14 cellular contexts compared by ENCODE assay signal in the genomic region with DNA sequence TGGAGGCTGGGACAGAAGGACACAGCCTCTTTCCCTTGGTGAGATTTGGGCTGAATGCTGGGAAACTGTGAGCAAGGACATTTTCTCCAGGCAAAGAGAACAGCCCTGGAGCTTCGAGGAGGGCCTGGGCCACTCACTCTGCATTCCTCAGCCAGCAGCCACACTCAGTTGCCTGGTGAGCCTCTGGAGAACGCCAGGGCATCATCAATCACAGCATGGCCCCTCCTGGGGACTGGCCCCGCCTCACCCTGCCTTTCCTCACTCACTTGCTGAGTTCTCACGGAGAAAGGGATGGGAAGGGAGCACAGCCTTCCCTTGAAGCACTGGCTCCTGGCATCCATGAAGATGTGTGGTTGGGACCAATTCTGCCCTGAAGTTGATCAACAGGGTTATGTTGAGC. TPM values are rescaled to one million over a fixed set of nuclear protein-coding genes. Genes with fewer than 3 reads are reported as not detected.
A peak's percentile ranks its signal among the peaks of the same experiment; 100 is the strongest.
DNase-seq lines count a peak whose midpoint lies in the region; ATAC-seq and TF ChIP-seq lines count a peak whose summit lies in the region.
"Had no signal": no experiment of that assay in that cellular context is flagged by ENCODE, and none has a peak within 500 bp of the region (broad histone marks: within the 10 kb centered on the region; RNA-seq: fewer than 3 reads in every experiment).

No MANE protein-coding gene starts in this region.

- no peaks in the 10 kb centered on the region for H3K36me3 Mint-ChIP-seq in GM23338 (ENCODE audit: low read depth)
- no peaks in the 10 kb centered on the region for H3K36me3 Mint-ChIP-seq in immature natural killer cell

- no peaks in the 10 kb centered on the region for H3K9me2 ChIP-seq in GM23338 (ENCODE audit: insufficient read depth)

- H3K4me3 ChIP-seq in GM23338 (no peak overlapping the region), ectodermal cell (ENCODE audit: insufficient read depth, low read depth, low read length) (no peak overlapping the region), mesodermal cell (ENCODE audit: extremely low read depth, insufficient read depth, low read length, poor library complexity, severe bottlenecking) (no peak overlapping the region), thoracic aorta (no peak overlapping the region)

- H3K4me1 Mint-ChIP-seq in GM23338 (peaks cover 16% of the 10 kb centered on the region), immature natural killer cell (no peaks in the 10 kb centered on the region)

- no peaks in the 10 kb centered on the region for H3K27me3 ChIP-seq in GM23338 (ENCODE audit: insufficient read depth)
- no peaks in the 10 kb centered on the region for H3K27me3 ChIP-seq in ectodermal cell (ENCODE audit: control insufficient read depth, insufficient read depth, low read length, poor library complexity, severe bottlenecking)
- H3K27me3 ChIP-seq in thoracic aorta (replicated peaks; ENCODE audit: insufficient read depth): no peaks in the 10 kb centered on the region

- no peak for DNase-seq in GM23338 (ENCODE audit: low spot score)
- no peak for DNase-seq in thoracic aorta (ENCODE audit: low spot score)
- no peak for DNase-seq in G401 (ENCODE audit: low spot score)
- no peak for DNase-seq in immature natural killer cell
- DNase-seq: AML-193; CD4-positive, alpha-beta T cell; NCI-H1048; NCI-H2081 treated with DMSO at 0.1 percent for 48 hours; NCI-H510A had no signal

- H3K4me2 ChIP-seq in GM23338: no peak overlapping the region

- TF ChIP-seq CTCF in GM23338 (conservative IDR thresholded peaks at IDR 0.05; ENCODE audit: low read depth in 2 of 2) (no peak), thoracic aorta (IDR thresholded peaks at IDR 0.05) (no peak)

- H3K4me3 Mint-ChIP-seq in GM23338: no peak overlapping the region
- H3K4me3 Mint-ChIP-seq in immature natural killer cell: no peak overlapping the region
- H3K4me3 Mint-ChIP-seq: CD4-positive, alpha-beta T cell had no signal

- H2AFZ ChIP-seq in GM23338: no peak overlapping the region

- H3K36me3 ChIP-seq in GM23338 (ENCODE audit: insufficient read depth) (no peaks in the 10 kb centered on the region), ectodermal cell (ENCODE audit: control insufficient read depth, insufficient read depth, low read length) (no peaks in the 10 kb centered on the region), mesodermal cell (ENCODE audit: control insufficient read depth, insufficient read depth, low read length) (no peaks in the 10 kb centered on the region), thoracic aorta (no peaks in the 10 kb centered on the region)

- no peak overlapping the region for H3K27ac ChIP-seq in GM23338 (ENCODE audit: low read depth)
- H3K27ac ChIP-seq in ectodermal cell (ENCODE audit: insufficient read depth, low read depth, low read length, poor library complexity, severe bottlenecking): peak overlapping the region; percentile 50
- peak overlapping the region; percentile 10 for H3K27ac ChIP-seq in mesodermal cell (ENCODE audit: low read depth, low read length, severe bottlenecking)
- H3K27ac ChIP-seq in thoracic aorta: peak overlapping the region; percentile 79 to 83

- H3K4me1 ChIP-seq in GM23338 (ENCODE audit: insufficient read depth): no peaks in the 10 kb centered on the region
- peaks cover 31% of the 10 kb centered on the region for H3K4me1 ChIP-seq in ectodermal cell (ENCODE audit: control insufficient read depth, insufficient read depth, low read length)
- H3K4me1 ChIP-seq in mesodermal cell (ENCODE audit: control insufficient read depth, insufficient read depth, low read length, poor library complexity, severe bottlenecking): peaks cover 23% of the 10 kb centered on the region
- H3K4me1 ChIP-seq in thoracic aorta (ENCODE audit: control insufficient read depth in 1 of 2, low read depth in 2 of 2): peaks cover 18 to 71% of the 10 kb centered on the region in 2 donors

- no peaks in the 10 kb centered on the region for H3F3A ChIP-seq in GM23338 (replicated peaks; ENCODE audit: low read depth)

- no peak overlapping the region for H3K27ac Mint-ChIP-seq in GM23338
- H3K27ac Mint-ChIP-seq in immature natural killer cell: no peak overlapping the region
- H3K27ac Mint-ChIP-seq: CD4-positive, alpha-beta T cell had no signal

- H3K27me3 Mint-ChIP-seq in GM23338 (ENCODE audit: insufficient read depth, low read depth, poor library complexity) (peaks cover 13% of the 10 kb centered on the region), immature natural killer cell (ENCODE audit: low read depth in 3 of 3) (peaks cover 0 to 4% (median 2%) of the 10 kb centered on the region in 3 donors)
- H3K27me3 Mint-ChIP-seq: CD4-positive, alpha-beta T cell had no signal

- WGBS in ectodermal cell, 2 experiments: 48 to 53% methylated on average over 4 of the region's 4 CpGs
- 10 to 38% methylated on average over 2 to 3 of the region's 4 CpGs for WGBS in mesodermal cell (ENCODE audit: insufficient coverage in 2 of 2), 2 experiments

- no peaks in the 10 kb centered on the region for H4K20me1 ChIP-seq in GM23338 (replicated peaks; ENCODE audit: insufficient read depth)

- no peaks in the 10 kb centered on the region for H3K9me3 Mint-ChIP-seq in GM23338
- H3K9me3 Mint-ChIP-seq in immature natural killer cell: peaks cover 0 to 2% (median 0%) of the 10 kb centered on the region in 6 donors
- H3K9me3 Mint-ChIP-seq: CD4-positive, alpha-beta T cell had no signal

- in situ Hi-C loops in G401 (cut with HindIII; ENCODE audit: low sequenced_read_pairs): no loop called here

- no peaks in the 10 kb centered on the region for H3K79me2 ChIP-seq in GM23338 (replicated peaks; ENCODE audit: insufficient read depth)

- H3K9me3 ChIP-seq in ectodermal cell (ENCODE audit: control insufficient read depth, low read length) (no peaks in the 10 kb centered on the region), mesodermal cell (ENCODE audit: control insufficient read depth, low read length) (no peaks in the 10 kb centered on the region), thoracic aorta (no peaks in the 10 kb centered on the region)

- ATAC-seq in GM23338 (peak; percentile 46), thoracic aorta (ENCODE audit: insufficient number of reproducible peaks, low FRiP score, low read depth) (no peak), GM18867 (IDR thresholded peaks at IDR 0.05; ENCODE audit: unreplicated experiment) (no peak), HG02678 (IDR thresholded peaks at IDR 0.05; ENCODE audit: unreplicated experiment) (no peak)

TF ChIP-seq in GM23338, 12 proteins besides CTCF, POLR2A, EP300 and RAD21:
- TF ChIP-seq EZH2phosphoT487 (IDR thresholded peaks at IDR 0.05; ENCODE audit: unreplicated experiment) (no peak), EZH2 (IDR thresholded peaks at IDR 0.05; ENCODE audit: low read depth, unreplicated experiment) (no peak), POLR2AphosphoS5 (IDR thresholded peaks at IDR 0.05; ENCODE audit: low read depth) (no peak), CREB1 (CRISPR knock-in tag; IDR thresholded peaks at IDR 0.05; ENCODE audit: low read depth) (no peak), ZNF331 (CRISPR knock-in tag; IDR thresholded peaks at IDR 0.05; ENCODE audit: low read depth) (no peak)
- TF ChIP-seq, protein P1, sequence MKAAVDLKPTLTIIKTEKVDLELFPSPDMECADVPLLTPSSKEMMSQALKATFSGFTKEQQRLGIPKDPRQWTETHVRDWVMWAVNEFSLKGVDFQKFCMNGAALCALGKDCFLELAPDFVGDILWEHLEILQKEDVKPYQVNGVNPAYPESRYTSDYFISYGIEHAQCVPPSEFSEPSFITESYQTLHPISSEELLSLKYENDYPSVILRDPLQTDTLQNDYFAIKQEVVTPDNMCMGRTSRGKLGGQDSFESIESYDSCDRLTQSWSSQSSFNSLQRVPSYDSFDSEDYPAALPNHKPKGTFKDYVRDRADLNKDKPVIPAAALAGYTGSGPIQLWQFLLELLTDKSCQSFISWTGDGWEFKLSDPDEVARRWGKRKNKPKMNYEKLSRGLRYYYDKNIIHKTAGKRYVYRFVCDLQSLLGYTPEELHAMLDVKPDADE (IDR thresholded peaks at IDR 0.05): no peak

RNA-seq across cellular contexts. Expression of a gene that starts 55.0 kb away (rescaled TPM):
- total RNA-seq in GM23338 (2014; rRNA removed; shearing (Covaris generic)): 0.56 and 0.62 TPM in 2 replicates
- polyA plus RNA-seq in GM23338 (2016; fragmentation: Nextera tagmentation; extraction: Ambion mirVana): 0.08 and 0.12 TPM in 2 replicates
- polyA plus RNA-seq in ectodermal cell (2013, experiment 1 of 4): 1.2 TPM
- polyA plus RNA-seq in ectodermal cell (2013, experiment 2 of 4): 2.2 TPM
- polyA plus RNA-seq in ectodermal cell (2013, experiment 3 of 4): 1.1 TPM
- polyA plus RNA-seq in ectodermal cell (2013, experiment 4 of 4): 1.5 TPM
- polyA plus RNA-seq in mesodermal cell (2013, experiment 1 of 2): 0.44 TPM
- polyA plus RNA-seq in mesodermal cell (2013, experiment 2 of 2): 0.40 TPM
- total RNA-seq in thoracic aorta: 1 to 10 TPM; 4.7 to 6.1 TPM
- 0.06 TPM in 1 of 2 replicates, not detected in the other for total RNA-seq in G401 (2014; rRNA removed; shearing (Covaris generic))
- polyA plus RNA-seq in immature natural killer cell: not detected
- total RNA-seq: CD4-positive, alpha-beta T cell; MCF 10A had no signal
